21 cellular contexts compared by ENCODE assay signal in the genomic region with DNA sequence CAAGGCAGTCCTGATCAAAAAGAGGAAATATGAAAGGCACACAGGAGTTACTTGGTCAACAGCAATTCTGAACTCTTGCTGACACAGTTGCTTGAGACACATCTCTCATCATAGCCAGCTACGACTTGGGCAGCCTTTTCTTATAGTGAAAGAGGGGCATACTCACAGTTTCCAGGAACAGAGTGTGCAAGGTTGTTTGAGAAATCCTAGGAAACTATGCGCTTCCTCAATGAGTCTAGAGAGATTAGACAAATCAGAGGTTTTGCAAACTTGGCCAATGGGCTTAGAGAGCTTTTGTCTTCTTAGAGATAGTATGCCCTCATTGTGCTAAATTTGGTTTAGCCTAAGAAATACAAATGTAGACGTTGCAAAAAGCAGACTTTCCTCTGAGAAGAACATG.
DNase-seq lines count a peak whose midpoint lies in the region; TF ChIP-seq lines count a peak whose summit lies in the region.
"Had no signal": no experiment of that assay in that cellular context is flagged by ENCODE, and none has a peak within 500 bp of the region (broad histone marks: within the 10 kb centered on the region; RNA-seq: fewer than 3 reads in every experiment).

No MANE protein-coding gene starts in this region.

- no peak for TF ChIP-seq EP300 in stomach (IDR thresholded peaks at IDR 0.05)

- CTCF ChIA-PET in activated CD4-positive, alpha-beta memory T cell treated with anti-CD3 and anti-CD28 coated beads for 36 hours (lab: Charles Lee), result no interaction called here

- no peaks in the 10 kb centered on the region for H3K27me3 Mint-ChIP-seq in activated CD4-positive, alpha-beta memory T cell treated with anti-CD3 and anti-CD28 coated beads for 36 hours
- H3K27me3 Mint-ChIP-seq: CD4-positive, alpha-beta T cell had no signal

- H3K36me3 Mint-ChIP-seq in activated CD4-positive, alpha-beta memory T cell treated with anti-CD3 and anti-CD28 coated beads for 36 hours, result no peaks in the 10 kb centered on the region

- H3K4me1 Mint-ChIP-seq in activated CD4-positive, alpha-beta memory T cell treated with anti-CD3 and anti-CD28 coated beads for 36 hours (ENCODE audit: low read depth), result no peaks in the 10 kb centered on the region

- no peaks in the 10 kb centered on the region for H3K4me1 ChIP-seq in stomach
- H3K4me1 ChIP-seq: BLaER1 treated with 17β-estradiol and CSF1 and Interleukin-3, amounts not matched to agents 10 nM and 100 nM had no signal

- H3K9me3 Mint-ChIP-seq in activated CD4-positive, alpha-beta memory T cell treated with anti-CD3 and anti-CD28 coated beads for 36 hours, result peaks cover 13% of the 10 kb centered on the region
- H3K9me3 Mint-ChIP-seq: CD4-positive, alpha-beta T cell had no signal

- no peak overlapping the region for H3K27ac Mint-ChIP-seq in activated CD4-positive, alpha-beta memory T cell treated with anti-CD3 and anti-CD28 coated beads for 36 hours
- H3K27ac Mint-ChIP-seq: CD4-positive, alpha-beta T cell had no signal

- H3K27me3 ChIP-seq in stomach, result no peaks in the 10 kb centered on the region
- H3K27me3 ChIP-seq: BLaER1 treated with 17β-estradiol and CSF1 and Interleukin-3, amounts not matched to agents 10 nM and 100 nM had no signal

- H3K27ac ChIP-seq in stomach, result no peak overlapping the region
- H3K27ac ChIP-seq: A549; BLaER1 treated with 17β-estradiol and CSF1 and Interleukin-3, amounts not matched to agents 10 nM and 100 nM had no signal

- POLR2A ChIA-PET in activated CD4-positive, alpha-beta memory T cell treated with anti-CD3 and anti-CD28 coated beads for 36 hours (lab: Charles Lee), result no interaction called here

- intact Hi-C loops in activated CD4-positive, alpha-beta memory T cell treated with anti-CD3 and anti-CD28 coated beads for 36 hours (cut with micrococcal nuclease), result no loop called here
- intact Hi-C loops in stomach (cut with DNase I; ENCODE audit: low total_unique reads), result no loop called here

- H3K9me3 ChIP-seq in stomach, result peaks cover 0 to 4% (median 0%) of the 10 kb centered on the region in 4 donors
- H3K9me3 ChIP-seq: A549; BLaER1 treated with 17β-estradiol and CSF1 and Interleukin-3, amounts not matched to agents 10 nM and 100 nM had no signal

- no peak overlapping the region for H3K4me3 Mint-ChIP-seq in activated CD4-positive, alpha-beta memory T cell treated with anti-CD3 and anti-CD28 coated beads for 36 hours
- H3K4me3 Mint-ChIP-seq: CD4-positive, alpha-beta T cell had no signal

- no peaks in the 10 kb centered on the region for H3K36me3 ChIP-seq in stomach
- H3K36me3 ChIP-seq: BLaER1 treated with 17β-estradiol and CSF1 and Interleukin-3, amounts not matched to agents 10 nM and 100 nM had no signal

- no peak overlapping the region for H3K4me3 ChIP-seq in NB4 (ENCODE audit: low read depth, low read length)
- H3K4me3 ChIP-seq in cardiac fibroblast (replicated peaks in 1 of 2; ENCODE audit: low read depth in 2 of 2, low read length in 2 of 2), result no peak overlapping the region
- H3K4me3 ChIP-seq in stomach, result no peak overlapping the region
- H3K4me3 ChIP-seq: A549; BLaER1 treated with 17β-estradiol and CSF1 and Interleukin-3, amounts not matched to agents 10 nM and 100 nM had no signal

- DNase-seq in NB4 (ENCODE audit: low read depth) (peak; percentile 14), cardiac fibroblast (ENCODE audit: low read depth in 2 of 2) (peak; percentile 12 to 48), iris pigment epithelial cell (ENCODE audit: low read depth) (peak; percentile 56), nucleus accumbens (lab: John Stamatoyannopoulos, UW) (no peak), stomach (no peak)
- DNase-seq in activated CD4-positive, alpha-beta memory T cell treated with anti-CD3 and anti-CD28 coated beads for 36 hours, result no peak
- no peak for DNase-seq in activated effector memory CD4-positive, alpha-beta T cell treated with Interleukin-2 at 50 U/mL for 16 hours
- DNase-seq: AML-193; CD4-positive, alpha-beta T cell; IMR-90; KG1; MM.1S; NCI-H1092; NCI-H1417 treated with DMSO at 0.1 percent for 48 hours; NCI-H1694 treated with DMSO at 0.1 percent for 48 hours; NCI-H2081; NCI-H2227 treated with DMSO at 0.1 percent for 48 hours; NCI-H526 treated with DMSO at 0.1 percent for 48 hours; SHP77 treated with DMSO at 0.1 percent for 48 hours had no signal

- 26 to 59% (median 51%) methylated on average over 3 of the region's 3 CpGs for WGBS in stomach, 5 donors

- no peak for TF ChIP-seq POLR2A in NB4 (IDR thresholded peaks at IDR 0.05; ENCODE audit: extremely low read depth, insufficient read length)
- TF ChIP-seq POLR2A in stomach (IDR thresholded peaks at IDR 0.05), result no peak

- TF ChIP-seq CTCF in NB4 (IDR thresholded peaks at IDR 0.05; ENCODE audit: low read depth, low read length) (no peak), cardiac fibroblast (IDR thresholded peaks at IDR 0.05; ENCODE audit: low read depth, low read length) (no peak), stomach (IDR thresholded peaks at IDR 0.05) (no peak)

Comparison
In these comparisons a context has a peak if more than half of its experiments do, and no peak if none do; other contexts are left out.
1. DNase-seq: peak in NB4 (single experiment), cardiac fibroblast (2 of 2) and iris pigment epithelial cell (single experiment); none in activated CD4-positive, alpha-beta memory T cell treated with anti-CD3 and anti-CD28 coated beads for 36 hours (single experiment), nucleus accumbens (0 of 56), stomach (single experiment) and activated effector memory CD4-positive, alpha-beta T cell treated with Interleukin-2 at 50 U/mL for 16 hours (single experiment).